In the genomic region with DNA sequence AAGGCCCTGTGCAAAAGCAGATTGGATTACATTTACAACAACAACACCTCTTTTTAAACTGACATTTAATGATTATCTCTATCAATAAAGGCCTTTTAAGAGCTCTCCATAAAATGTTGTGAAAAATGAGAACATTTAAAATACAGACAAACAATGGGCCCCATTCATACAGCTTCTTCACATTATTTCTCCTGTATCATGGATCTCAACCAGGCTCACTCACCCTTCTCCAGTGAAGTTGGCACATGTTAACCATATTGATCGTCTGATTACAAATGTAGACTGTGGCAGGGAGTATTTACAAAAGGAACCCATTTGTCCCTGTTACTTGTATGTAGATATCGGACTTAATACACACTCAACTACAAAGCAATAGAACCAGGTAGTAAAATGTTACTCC, we compare ENCODE assay signal across 16 cellular contexts.
DNase-seq lines count a peak whose midpoint lies in the region; ATAC-seq and TF ChIP-seq lines count a peak whose summit lies in the region.
"Had no signal": no experiment of that assay in that cellular context is flagged by ENCODE, and none has a peak within 500 bp of the region (broad histone marks: within the 10 kb centered on the region; RNA-seq: fewer than 3 reads in every experiment).

No MANE protein-coding gene starts in this region.

- DNase-seq in activated naive CD4-positive, alpha-beta T cell treated with Interleukin-2 at 50 U/mL for 16 hours: no peak
- DNase-seq in NCI-H2107 treated with DMSO at 0.1 percent for 48 hours (lab: John Stamatoyannopoulos, UW; ENCODE audit: unreplicated experiment): peak; percentile 99
- DNase-seq in spleen: no peak
- DNase-seq in aorta: no peak
- DNase-seq in ACHN: no peak
- no peak for DNase-seq in effector memory CD8-positive, alpha-beta T cell
- DNase-seq: activated CD4-positive, alpha-beta T cell treated with anti-CD3 and anti-CD28 coated beads, Interleukin-2, amount 50 U/mL, for 1 hour; activated naive CD4-positive, alpha-beta T cell treated with anti-CD3 and anti-CD28 coated beads, Interleukin-2, amount 10 ng/mL, durations not matched to agents 7 days and 5 days; activated T-cell treated with anti-CD3 and anti-CD28 coated beads for 4 hours; CD8-positive, alpha-beta memory T cell; cortex of kidney; stimulated activated CD4-positive, alpha-beta T cell treated with anti-CD3 and anti-CD28 coated beads, Interleukin-1b, Interleukin-23, amount 100 ng/mL, for 48 hours had no signal

- no peaks in the 10 kb centered on the region for H4K20me1 ChIP-seq in SU-DHL-6 (ENCODE audit: low read depth, low read length)

- peaks cover 75% of the 10 kb centered on the region for H3K4me1 Mint-ChIP-seq in activated naive CD4-positive, alpha-beta T cell treated with anti-CD3 and anti-CD28 coated beads, Interleukin-2, amount 50 U/mL, for 24 hours
- peaks cover 27 to 33% of the 10 kb centered on the region in 2 donors for H3K4me1 Mint-ChIP-seq in effector memory CD8-positive, alpha-beta T cell (ENCODE audit: low read depth in 2 of 2)

- H3K9ac ChIP-seq in SU-DHL-6 (ENCODE audit: low read length): peak overlapping the region; percentile 17; the same call in 1 of the 2 replicates

- H3K9me3 ChIP-seq in SU-DHL-6 (ENCODE audit: insufficient read depth, low read length): no peaks in the 10 kb centered on the region
- no peaks in the 10 kb centered on the region for H3K9me3 ChIP-seq in spleen
- no peaks in the 10 kb centered on the region for H3K9me3 ChIP-seq in aorta (ENCODE audit: control insufficient read depth, low read length)
- H3K9me3 ChIP-seq: vagina had no signal

- intact Hi-C loops in spleen (cut with DNase I; ENCODE audit: low total_unique reads): loop anchor here (10.0 kb wide), 1 partner anchor 199 kb away; no protein-coding TSS in a partner anchor
- intact Hi-C loops in aorta (cut with DNase I): no loop called here

- no peaks in the 10 kb centered on the region for H3K9me2 ChIP-seq in SU-DHL-6 (replicated peaks; ENCODE audit: insufficient read depth, low read length)

- H3K27me3 ChIP-seq in SU-DHL-6 (ENCODE audit: low read length): no peaks in the 10 kb centered on the region
- H3K27me3 ChIP-seq in spleen (replicated peaks in 1 of 7): no peaks in the 10 kb centered on the region
- no peaks in the 10 kb centered on the region for H3K27me3 ChIP-seq in aorta (ENCODE audit: control insufficient read depth in 1 of 2, insufficient read depth in 2 of 2, low read length in 1 of 2)
- H3K27me3 ChIP-seq: vagina had no signal

- H3K36me3 Mint-ChIP-seq in activated naive CD4-positive, alpha-beta T cell treated with anti-CD3 and anti-CD28 coated beads, Interleukin-2, amount 50 U/mL, for 24 hours: peaks cover 8% of the 10 kb centered on the region
- H3K36me3 Mint-ChIP-seq in effector memory CD8-positive, alpha-beta T cell (ENCODE audit: insufficient read depth): peaks cover under 1% of the 10 kb centered on the region

- no peak overlapping the region for H3K4me3 ChIP-seq in SU-DHL-6 (ENCODE audit: insufficient read depth, low read length, poor library complexity, severe bottlenecking)
- no peak overlapping the region for H3K4me3 ChIP-seq in spleen
- no peak overlapping the region for H3K4me3 ChIP-seq in aorta (ENCODE audit: low read length in 2 of 2)
- H3K4me3 ChIP-seq: vagina had no signal

- H3K4me3 Mint-ChIP-seq in activated naive CD4-positive, alpha-beta T cell treated with anti-CD3 and anti-CD28 coated beads, Interleukin-2, amount 50 U/mL, for 24 hours: no peak overlapping the region
- H3K4me3 Mint-ChIP-seq in effector memory CD8-positive, alpha-beta T cell: no peak overlapping the region
- H3K4me3 Mint-ChIP-seq: activated naive CD4-positive, alpha-beta T cell treated with anti-CD3 and anti-CD28 coated beads, Interleukin-2, amount 10 ng/mL, durations not matched to agents 7 days and 5 days; CD8-positive, alpha-beta memory T cell had no signal

- H3K4me2 ChIP-seq in SU-DHL-6 (ENCODE audit: low read depth, low read length, poor library complexity, severe bottlenecking): peak overlapping the region; percentile 67

- H3K4me1 ChIP-seq in spleen (peaks cover 23 to 50% (median 46%) of the 10 kb centered on the region in 6 donors), aorta (ENCODE audit: control insufficient read depth in 1 of 2, insufficient read depth in 2 of 2, low read length in 2 of 2) (no peaks in the 10 kb centered on the region)

- H3K27me3 Mint-ChIP-seq in activated naive CD4-positive, alpha-beta T cell treated with anti-CD3 and anti-CD28 coated beads, Interleukin-2, amount 50 U/mL, for 24 hours: no peaks in the 10 kb centered on the region
- no peaks in the 10 kb centered on the region for H3K27me3 Mint-ChIP-seq in effector memory CD8-positive, alpha-beta T cell
- H3K27me3 Mint-ChIP-seq: activated naive CD4-positive, alpha-beta T cell treated with anti-CD3 and anti-CD28 coated beads, Interleukin-2, amount 10 ng/mL, durations not matched to agents 7 days and 5 days; CD8-positive, alpha-beta memory T cell had no signal

- peaks cover 12% of the 10 kb centered on the region for H3K9me3 Mint-ChIP-seq in activated naive CD4-positive, alpha-beta T cell treated with anti-CD3 and anti-CD28 coated beads, Interleukin-2, amount 50 U/mL, for 24 hours
- H3K9me3 Mint-ChIP-seq in effector memory CD8-positive, alpha-beta T cell: peaks cover 0 to 2% of the 10 kb centered on the region in 2 donors

- no peaks in the 10 kb centered on the region for H3K79me2 ChIP-seq in SU-DHL-6 (ENCODE audit: insufficient read depth, low read length)

- 90 to 98% (median 94%) methylated on average over 2 of the region's 2 CpGs for WGBS in spleen, 5 donors
- 92 to 96% methylated on average over 2 of the region's 2 CpGs for WGBS in aorta, 2 donors

- peak overlapping the region; percentile 89 for H3K27ac Mint-ChIP-seq in activated naive CD4-positive, alpha-beta T cell treated with anti-CD3 and anti-CD28 coated beads, Interleukin-2, amount 50 U/mL, for 24 hours
- H3K27ac Mint-ChIP-seq in effector memory CD8-positive, alpha-beta T cell: peak overlapping the region in 1 of 2 donors; percentile 11
- H3K27ac Mint-ChIP-seq: activated naive CD4-positive, alpha-beta T cell treated with anti-CD3 and anti-CD28 coated beads, Interleukin-2, amount 10 ng/mL, durations not matched to agents 7 days and 5 days had no signal

- H3K27ac ChIP-seq in SU-DHL-6 (ENCODE audit: low read depth, low read length) (peak overlapping the region; percentile 95), spleen (peak overlapping the region in 5 of 8 donors; percentile 43 to 90 (median 86)), aorta (ENCODE audit: low read depth in 1 of 2, low read length in 2 of 2) (no peak overlapping the region)
- H3K27ac ChIP-seq: vagina had no signal

- H3K36me3 ChIP-seq in SU-DHL-6 (ENCODE audit: low read length) (no peaks in the 10 kb centered on the region), spleen (no peaks in the 10 kb centered on the region), aorta (ENCODE audit: control insufficient read depth in 1 of 2, insufficient read depth in 2 of 2, low read length in 1 of 2) (no peaks in the 10 kb centered on the region)
- H3K36me3 ChIP-seq: vagina had no signal

- no peak for TF ChIP-seq POLR2A in spleen (IDR thresholded peaks at IDR 0.05)

- peak overlapping the region; percentile 11 for H2AFZ ChIP-seq in SU-DHL-6 (ENCODE audit: low read depth, low read length, severe bottlenecking)

- ATAC-seq in aorta (ENCODE audit: low FRiP score): no peak
- ATAC-seq in effector memory CD8-positive, alpha-beta T cell (replicated peaks): no peak
- ATAC-seq: sciatic nerve had no signal

- in situ Hi-C loops in ACHN (cut with HindIII; ENCODE audit: low pct_ligation_motif_present, low pct_unique_long_range_greater_than_20kb, low sequenced_read_pairs): no loop called here

- TF ChIP-seq CTCF in SU-DHL-6 (IDR thresholded peaks at IDR 0.05; ENCODE audit: insufficient read depth, low read length, poor library complexity, severe bottlenecking) (no peak), spleen (IDR thresholded peaks at IDR 0.05 in 8 of 11, conservative IDR thresholded peaks at IDR 0.05 in 3 of 11) (no peak)

- H3F3A ChIP-seq in SU-DHL-6 (ENCODE audit: insufficient read depth): peaks cover 49% of the 10 kb centered on the region

Comparison
In these comparisons a context has a peak if more than half of its experiments do, and no peak if none do; other contexts are left out.
1. H3K27ac ChIP-seq: peak in SU-DHL-6 (single experiment) and spleen (5 of 8); none in aorta (0 of 2).